8 cellular contexts compared by ENCODE assay signal in the genomic region with DNA sequence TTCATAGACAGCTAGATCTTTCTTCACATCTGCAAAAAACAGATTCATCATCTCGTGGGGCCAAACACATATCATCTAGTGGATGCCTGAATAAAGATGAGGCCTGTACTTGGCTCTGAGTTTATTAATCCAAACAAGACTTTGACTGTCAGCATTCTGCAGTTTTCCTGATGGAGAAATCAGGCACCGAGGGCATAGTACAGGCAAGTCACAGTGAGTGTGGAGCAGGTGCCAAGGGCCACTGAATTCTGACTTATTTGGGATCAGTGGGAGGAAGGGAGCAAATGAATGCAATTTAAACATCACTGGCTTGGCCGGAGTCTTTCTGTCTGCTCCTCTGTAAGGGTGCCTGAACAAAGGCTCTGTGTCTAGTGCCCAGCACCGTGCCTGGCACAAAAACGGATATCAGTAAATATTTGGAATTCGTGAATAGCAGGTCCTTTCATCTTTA.
A peak's percentile ranks its signal among the peaks of the same experiment; 100 is the strongest.
DNase-seq lines count a peak whose midpoint lies in the region; ATAC-seq lines count a peak whose summit lies in the region.

No MANE protein-coding gene starts in this region.

- peak; percentile 11 for DNase-seq in DMS53 (lab: John Stamatoyannopoulos, UW)
- DNase-seq in DMS53 treated with DMSO at 0.1 percent for 48 hours (lab: John Stamatoyannopoulos, UW; ENCODE audit: unreplicated experiment): no peak
- DNase-seq in inferior parietal cortex (ENCODE audit: extremely low spot score): peak; percentile 55
- DNase-seq in stimulated activated naive CD8-positive, alpha-beta T cell treated with anti-CD3 and anti-CD28 coated beads, Interleukin-15, amount 100 ng/mL, for 72 hours: no peak
- DNase-seq in NCI-H2029 (lab: John Stamatoyannopoulos, UW): no peak
- no peak for DNase-seq in GOT3 (lab: John Stamatoyannopoulos, UW)
- DNase-seq in NCI-H187 (lab: John Stamatoyannopoulos, UW): no peak

- no peaks in the 10 kb centered on the region for H3K9me3 Mint-ChIP-seq in activated naive CD8-positive, alpha-beta T cell (ENCODE audit: low read depth)
- H3K9me3 Mint-ChIP-seq in stimulated activated naive CD8-positive, alpha-beta T cell treated with anti-CD3 and anti-CD28 coated beads, Interleukin-15, amount 100 ng/mL, for 72 hours: no peaks in the 10 kb centered on the region

- no peak for ATAC-seq in stimulated activated naive CD8-positive, alpha-beta T cell treated with anti-CD3 and anti-CD28 coated beads, Interleukin-15, amount 100 ng/mL, for 72 hours

- peak overlapping the region; percentile 80 for H3K27ac Mint-ChIP-seq in activated naive CD8-positive, alpha-beta T cell
- peak overlapping the region; percentile 56 to 98 for H3K27ac Mint-ChIP-seq in stimulated activated naive CD8-positive, alpha-beta T cell treated with anti-CD3 and anti-CD28 coated beads, Interleukin-15, amount 100 ng/mL, for 72 hours

- peaks cover 50% of the 10 kb centered on the region for H3K4me1 Mint-ChIP-seq in activated naive CD8-positive, alpha-beta T cell (ENCODE audit: low read depth)
- H3K4me1 Mint-ChIP-seq in stimulated activated naive CD8-positive, alpha-beta T cell treated with anti-CD3 and anti-CD28 coated beads, Interleukin-15, amount 100 ng/mL, for 72 hours: peaks cover 47% of the 10 kb centered on the region

- H3K36me3 Mint-ChIP-seq in activated naive CD8-positive, alpha-beta T cell: no peaks in the 10 kb centered on the region

- H3K27me3 Mint-ChIP-seq in activated naive CD8-positive, alpha-beta T cell: no peaks in the 10 kb centered on the region
- H3K27me3 Mint-ChIP-seq in stimulated activated naive CD8-positive, alpha-beta T cell treated with anti-CD3 and anti-CD28 coated beads, Interleukin-15, amount 100 ng/mL, for 72 hours: no peaks in the 10 kb centered on the region

- H3K4me3 Mint-ChIP-seq in activated naive CD8-positive, alpha-beta T cell: peak overlapping the region; percentile 90
- peak overlapping the region; percentile 92 to 94 for H3K4me3 Mint-ChIP-seq in stimulated activated naive CD8-positive, alpha-beta T cell treated with anti-CD3 and anti-CD28 coated beads, Interleukin-15, amount 100 ng/mL, for 72 hours

Comparison
In these comparisons a context has a peak if more than half of its experiments do, and no peak if none do; other contexts are left out.
1. DNase-seq: peak in DMS53 (single experiment) and inferior parietal cortex (single experiment); none in DMS53 treated with DMSO at 0.1 percent for 48 hours (single experiment), stimulated activated naive CD8-positive, alpha-beta T cell treated with anti-CD3 and anti-CD28 coated beads, Interleukin-15, amount 100 ng/mL, for 72 hours (0 of 2), NCI-H2029 (single experiment), GOT3 (single experiment) and NCI-H187 (0 of 2).